In the genomic region with DNA sequence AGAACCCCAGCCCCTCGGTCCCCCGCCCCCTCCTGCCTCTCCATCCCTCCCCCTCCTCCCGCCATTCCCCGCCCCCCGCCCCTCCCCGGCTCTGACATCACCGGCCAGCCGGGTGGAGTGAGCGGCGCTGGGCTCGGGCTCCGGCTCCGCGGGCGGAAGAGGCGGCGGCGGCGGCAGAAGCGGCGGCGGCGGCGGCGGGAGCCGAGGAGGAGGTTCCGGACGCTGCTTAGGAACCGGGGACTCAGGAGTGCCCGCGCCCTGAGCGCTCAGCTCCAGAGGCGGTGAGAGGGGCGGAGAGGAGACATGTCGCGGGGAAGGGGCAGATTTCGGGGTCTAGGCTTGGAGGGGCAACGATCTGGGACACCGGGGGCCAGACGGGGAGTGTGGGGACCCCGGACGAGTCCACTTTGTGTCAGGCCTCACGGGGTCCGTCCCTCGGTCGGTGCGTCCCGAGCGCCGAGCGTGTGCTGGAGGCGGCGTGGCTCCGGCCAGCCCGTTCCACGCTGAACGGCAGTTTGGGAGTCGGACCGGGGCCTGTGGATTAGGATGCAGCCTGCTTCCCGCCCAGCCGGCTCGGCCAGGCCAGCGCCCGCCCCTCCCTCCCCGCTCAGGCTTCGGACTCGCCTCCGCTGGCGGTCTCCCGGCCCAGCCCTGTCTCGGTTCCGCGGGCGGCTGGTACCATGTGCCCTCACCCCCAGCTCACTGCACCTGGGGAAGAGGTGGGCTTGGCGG, we compare ENCODE assay signal across 2 cellular contexts.
TF ChIP-seq lines count a peak whose summit lies in the region.

A gene with protein sequence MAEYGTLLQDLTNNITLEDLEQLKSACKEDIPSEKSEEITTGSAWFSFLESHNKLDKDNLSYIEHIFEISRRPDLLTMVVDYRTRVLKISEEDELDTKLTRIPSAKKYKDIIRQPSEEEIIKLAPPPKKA (plus strand): TSS at position 143 of the 732 bp plus-strand sequence. CDS start 6,161 bp downstream, outside the sequence.

TF ChIP-seq in HEK293, 187 proteins besides CTCF, POLR2A, EP300 and RAD21 (continued from another document and continues in another):
- TF ChIP-seq, protein P1, sequence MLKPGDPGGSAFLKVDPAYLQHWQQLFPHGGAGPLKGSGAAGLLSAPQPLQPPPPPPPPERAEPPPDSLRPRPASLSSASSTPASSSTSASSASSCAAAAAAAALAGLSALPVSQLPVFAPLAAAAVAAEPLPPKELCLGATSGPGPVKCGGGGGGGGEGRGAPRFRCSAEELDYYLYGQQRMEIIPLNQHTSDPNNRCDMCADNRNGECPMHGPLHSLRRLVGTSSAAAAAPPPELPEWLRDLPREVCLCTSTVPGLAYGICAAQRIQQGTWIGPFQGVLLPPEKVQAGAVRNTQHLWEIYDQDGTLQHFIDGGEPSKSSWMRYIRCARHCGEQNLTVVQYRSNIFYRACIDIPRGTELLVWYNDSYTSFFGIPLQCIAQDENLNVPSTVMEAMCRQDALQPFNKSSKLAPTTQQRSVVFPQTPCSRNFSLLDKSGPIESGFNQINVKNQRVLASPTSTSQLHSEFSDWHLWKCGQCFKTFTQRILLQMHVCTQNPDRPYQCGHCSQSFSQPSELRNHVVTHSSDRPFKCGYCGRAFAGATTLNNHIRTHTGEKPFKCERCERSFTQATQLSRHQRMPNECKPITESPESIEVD (tag by site-specific recombination; IDR thresholded peaks at IDR 0.05), result no peak
- TF ChIP-seq ZFP41 (tag by site-specific recombination; IDR thresholded peaks at IDR 0.05; ENCODE audit: borderline replicate concordance), result 0 out of 2 replicates have a peak, but pooled peaks have one; percentile 31
- TF ChIP-seq IKZF3 (tag by site-specific recombination; IDR thresholded peaks at IDR 0.05), result no peak
- no peak for TF ChIP-seq ZNF354C (tag by site-specific recombination; IDR thresholded peaks at IDR 0.05; ENCODE audit: borderline replicate concordance, low read depth)
- TF ChIP-seq, protein P2, sequence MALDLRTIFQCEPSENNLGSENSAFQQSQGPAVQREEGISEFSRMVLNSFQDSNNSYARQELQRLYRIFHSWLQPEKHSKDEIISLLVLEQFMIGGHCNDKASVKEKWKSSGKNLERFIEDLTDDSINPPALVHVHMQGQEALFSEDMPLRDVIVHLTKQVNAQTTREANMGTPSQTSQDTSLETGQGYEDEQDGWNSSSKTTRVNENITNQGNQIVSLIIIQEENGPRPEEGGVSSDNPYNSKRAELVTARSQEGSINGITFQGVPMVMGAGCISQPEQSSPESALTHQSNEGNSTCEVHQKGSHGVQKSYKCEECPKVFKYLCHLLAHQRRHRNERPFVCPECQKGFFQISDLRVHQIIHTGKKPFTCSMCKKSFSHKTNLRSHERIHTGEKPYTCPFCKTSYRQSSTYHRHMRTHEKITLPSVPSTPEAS (tag by site-specific recombination; IDR thresholded peaks at IDR 0.05), result no peak
- TF ChIP-seq, protein P3, sequence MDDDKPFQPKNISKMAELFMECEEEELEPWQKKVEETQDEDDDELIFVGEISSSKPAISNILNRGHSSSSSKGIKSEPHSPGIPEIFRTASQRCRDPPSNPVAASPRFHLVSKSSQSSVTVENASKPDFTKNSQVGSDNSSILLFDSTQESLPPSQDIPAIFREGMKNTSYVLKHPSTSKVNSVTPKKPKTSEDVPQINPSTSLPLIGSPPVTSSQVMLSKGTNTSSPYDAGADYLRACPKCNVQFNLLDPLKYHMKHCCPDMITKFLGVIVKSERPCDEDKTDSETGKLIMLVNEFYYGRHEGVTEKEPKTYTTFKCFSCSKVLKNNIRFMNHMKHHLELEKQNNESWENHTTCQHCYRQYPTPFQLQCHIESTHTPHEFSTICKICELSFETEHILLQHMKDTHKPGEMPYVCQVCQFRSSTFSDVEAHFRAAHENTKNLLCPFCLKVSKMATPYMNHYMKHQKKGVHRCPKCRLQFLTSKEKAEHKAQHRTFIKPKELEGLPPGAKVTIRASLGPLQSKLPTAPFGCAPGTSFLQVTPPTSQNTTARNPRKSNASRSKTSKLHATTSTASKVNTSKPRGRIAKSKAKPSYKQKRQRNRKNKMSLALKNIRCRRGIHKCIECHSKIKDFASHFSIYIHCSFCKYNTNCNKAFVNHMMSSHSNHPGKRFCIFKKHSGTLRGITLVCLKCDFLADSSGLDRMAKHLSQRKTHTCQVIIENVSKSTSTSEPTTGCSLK (tag by site-specific recombination; IDR thresholded peaks at IDR 0.05), result no peak
- TF ChIP-seq ZNF510 (tag by site-specific recombination; IDR thresholded peaks at IDR 0.05; ENCODE audit: insufficient replicate concordance), result no peak
- no peak for TF ChIP-seq HOXC10 (CRISPR knock-in tag; IDR thresholded peaks at IDR 0.05)
- TF ChIP-seq ZNF121 (tag by site-specific recombination; IDR thresholded peaks at IDR 0.05), result 0 out of 2 replicates have a peak, but pooled peaks have one; percentile 21
- no peak for TF ChIP-seq HOXA7 (CRISPR knock-in tag; IDR thresholded peaks at IDR 0.05; ENCODE audit: borderline replicate concordance)
- no peak for TF ChIP-seq ZNF776 (tag by site-specific recombination; IDR thresholded peaks at IDR 0.05; ENCODE audit: borderline replicate concordance)
- TF ChIP-seq, protein P4, sequence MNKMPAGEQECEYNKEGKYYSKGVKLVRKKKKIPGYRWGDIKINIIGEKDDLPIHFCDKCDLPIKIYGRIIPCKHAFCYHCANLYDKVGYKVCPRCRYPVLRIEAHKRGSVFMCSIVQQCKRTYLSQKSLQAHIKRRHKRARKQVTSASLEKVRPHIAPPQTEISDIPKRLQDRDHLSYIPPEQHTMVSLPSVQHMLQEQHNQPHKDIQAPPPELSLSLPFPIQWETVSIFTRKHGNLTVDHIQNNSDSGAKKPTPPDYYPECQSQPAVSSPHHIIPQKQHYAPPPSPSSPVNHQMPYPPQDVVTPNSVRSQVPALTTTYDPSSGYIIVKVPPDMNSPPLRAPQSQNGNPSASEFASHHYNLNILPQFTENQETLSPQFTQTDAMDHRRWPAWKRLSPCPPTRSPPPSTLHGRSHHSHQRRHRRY (tag by site-specific recombination; IDR thresholded peaks at IDR 0.05), result 0 out of 2 replicates have a peak, but pooled peaks have one; percentile 49
- no peak for TF ChIP-seq ZNF132 (tag by site-specific recombination; IDR thresholded peaks at IDR 0.05; ENCODE audit: borderline replicate concordance)
- TF ChIP-seq HOXD13 (CRISPR knock-in tag; IDR thresholded peaks at IDR 0.05; ENCODE audit: borderline replicate concordance), result no peak
- TF ChIP-seq ZNF830 (tag by site-specific recombination; IDR thresholded peaks at IDR 0.05; ENCODE audit: low read depth), result no peak
- no peak for TF ChIP-seq SCRT1 (tag by site-specific recombination; IDR thresholded peaks at IDR 0.05; ENCODE audit: borderline replicate concordance)
- TF ChIP-seq ZNF843 (tag by site-specific recombination; IDR thresholded peaks at IDR 0.05), result peak; percentile 58
- TF ChIP-seq ZNF266 (tag by site-specific recombination; IDR thresholded peaks at IDR 0.05; ENCODE audit: low read depth), result no peak
- no peak for TF ChIP-seq ZBTB21 (tag by site-specific recombination; IDR thresholded peaks at IDR 0.05)
- TF ChIP-seq ZNF311 (tag by site-specific recombination; IDR thresholded peaks at IDR 0.05; ENCODE audit: borderline replicate concordance), result no peak
- TF ChIP-seq KLF10 (tag by site-specific recombination; IDR thresholded peaks at IDR 0.05), result no peak
- TF ChIP-seq ZEB2 (tag by site-specific recombination; IDR thresholded peaks at IDR 0.05), result no peak

TF ChIP-seq in HepG2, 621 proteins besides CTCF, POLR2A, EP300 and RAD21 (continued from another document and continues in another):
- TF ChIP-seq, protein P5, sequence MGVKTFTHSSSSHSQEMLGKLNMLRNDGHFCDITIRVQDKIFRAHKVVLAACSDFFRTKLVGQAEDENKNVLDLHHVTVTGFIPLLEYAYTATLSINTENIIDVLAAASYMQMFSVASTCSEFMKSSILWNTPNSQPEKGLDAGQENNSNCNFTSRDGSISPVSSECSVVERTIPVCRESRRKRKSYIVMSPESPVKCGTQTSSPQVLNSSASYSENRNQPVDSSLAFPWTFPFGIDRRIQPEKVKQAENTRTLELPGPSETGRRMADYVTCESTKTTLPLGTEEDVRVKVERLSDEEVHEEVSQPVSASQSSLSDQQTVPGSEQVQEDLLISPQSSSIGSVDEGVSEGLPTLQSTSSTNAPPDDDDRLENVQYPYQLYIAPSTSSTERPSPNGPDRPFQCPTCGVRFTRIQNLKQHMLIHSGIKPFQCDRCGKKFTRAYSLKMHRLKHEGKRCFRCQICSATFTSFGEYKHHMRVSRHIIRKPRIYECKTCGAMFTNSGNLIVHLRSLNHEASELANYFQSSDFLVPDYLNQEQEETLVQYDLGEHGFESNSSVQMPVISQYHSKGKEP (CRISPR knock-in tag; IDR thresholded peaks at IDR 0.05), result no peak
- peak; percentile 49; the same call in 1 of the 2 replicates for TF ChIP-seq HDAC1 (CRISPR knock-in tag; IDR thresholded peaks at IDR 0.05)
- TF ChIP-seq MAZ (IDR thresholded peaks at IDR 0.05; ENCODE audit: borderline replicate concordance, low read depth, low read length), result no peak
- peak; percentile 35; the same call in 1 of the 2 replicates for TF ChIP-seq MAZ (CRISPR knock-in tag; IDR thresholded peaks at IDR 0.05; ENCODE audit: low read depth)
- TF ChIP-seq ZNF329 (CRISPR knock-in tag; IDR thresholded peaks at IDR 0.05; ENCODE audit: low read depth), result 0 out of 2 replicates have a peak, but pooled peaks have one; percentile 27
- TF ChIP-seq RELA (CRISPR knock-in tag; IDR thresholded peaks at IDR 0.05), result no peak
- no peak for TF ChIP-seq PAWR (CRISPR knock-in tag; IDR thresholded peaks at IDR 0.05; ENCODE audit: borderline replicate concordance)
- no peak for TF ChIP-seq HOXA7 (CRISPR knock-in tag; IDR thresholded peaks at IDR 0.05)
- TF ChIP-seq ZNF644 (CRISPR knock-in tag; IDR thresholded peaks at IDR 0.05; ENCODE audit: low read depth), result no peak
- TF ChIP-seq MEIS2 (CRISPR knock-in tag; IDR thresholded peaks at IDR 0.05), result no peak
- no peak for TF ChIP-seq RORA (CRISPR knock-in tag; IDR thresholded peaks at IDR 0.05)
- no peak for TF ChIP-seq ZNF33B (CRISPR knock-in tag; IDR thresholded peaks at IDR 0.05)
- no peak for TF ChIP-seq ZNF235 (CRISPR knock-in tag; IDR thresholded peaks at IDR 0.05; ENCODE audit: borderline replicate concordance)
- peak; percentile 56; the same call in 1 of the 2 replicates for TF ChIP-seq ZNF891 (CRISPR knock-in tag; IDR thresholded peaks at IDR 0.05)
- TF ChIP-seq MYC (CRISPR knock-in tag; IDR thresholded peaks at IDR 0.05; ENCODE audit: borderline replicate concordance), result peak; percentile 57; the same call in 1 of the 2 replicates
- TF ChIP-seq, protein P6, sequence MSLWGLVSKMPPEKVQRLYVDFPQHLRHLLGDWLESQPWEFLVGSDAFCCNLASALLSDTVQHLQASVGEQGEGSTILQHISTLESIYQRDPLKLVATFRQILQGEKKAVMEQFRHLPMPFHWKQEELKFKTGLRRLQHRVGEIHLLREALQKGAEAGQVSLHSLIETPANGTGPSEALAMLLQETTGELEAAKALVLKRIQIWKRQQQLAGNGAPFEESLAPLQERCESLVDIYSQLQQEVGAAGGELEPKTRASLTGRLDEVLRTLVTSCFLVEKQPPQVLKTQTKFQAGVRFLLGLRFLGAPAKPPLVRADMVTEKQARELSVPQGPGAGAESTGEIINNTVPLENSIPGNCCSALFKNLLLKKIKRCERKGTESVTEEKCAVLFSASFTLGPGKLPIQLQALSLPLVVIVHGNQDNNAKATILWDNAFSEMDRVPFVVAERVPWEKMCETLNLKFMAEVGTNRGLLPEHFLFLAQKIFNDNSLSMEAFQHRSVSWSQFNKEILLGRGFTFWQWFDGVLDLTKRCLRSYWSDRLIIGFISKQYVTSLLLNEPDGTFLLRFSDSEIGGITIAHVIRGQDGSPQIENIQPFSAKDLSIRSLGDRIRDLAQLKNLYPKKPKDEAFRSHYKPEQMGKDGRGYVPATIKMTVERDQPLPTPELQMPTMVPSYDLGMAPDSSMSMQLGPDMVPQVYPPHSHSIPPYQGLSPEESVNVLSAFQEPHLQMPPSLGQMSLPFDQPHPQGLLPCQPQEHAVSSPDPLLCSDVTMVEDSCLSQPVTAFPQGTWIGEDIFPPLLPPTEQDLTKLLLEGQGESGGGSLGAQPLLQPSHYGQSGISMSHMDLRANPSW (CRISPR knock-in tag; IDR thresholded peaks at IDR 0.05; ENCODE audit: borderline replicate concordance), result no peak
- TF ChIP-seq ZNF598 (CRISPR knock-in tag; IDR thresholded peaks at IDR 0.05; ENCODE audit: borderline replicate concordance), result no peak
- TF ChIP-seq, protein P7, sequence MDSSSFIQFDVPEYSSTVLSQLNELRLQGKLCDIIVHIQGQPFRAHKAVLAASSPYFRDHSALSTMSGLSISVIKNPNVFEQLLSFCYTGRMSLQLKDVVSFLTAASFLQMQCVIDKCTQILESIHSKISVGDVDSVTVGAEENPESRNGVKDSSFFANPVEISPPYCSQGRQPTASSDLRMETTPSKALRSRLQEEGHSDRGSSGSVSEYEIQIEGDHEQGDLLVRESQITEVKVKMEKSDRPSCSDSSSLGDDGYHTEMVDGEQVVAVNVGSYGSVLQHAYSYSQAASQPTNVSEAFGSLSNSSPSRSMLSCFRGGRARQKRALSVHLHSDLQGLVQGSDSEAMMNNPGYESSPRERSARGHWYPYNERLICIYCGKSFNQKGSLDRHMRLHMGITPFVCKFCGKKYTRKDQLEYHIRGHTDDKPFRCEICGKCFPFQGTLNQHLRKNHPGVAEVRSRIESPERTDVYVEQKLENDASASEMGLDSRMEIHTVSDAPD (CRISPR knock-in tag; IDR thresholded peaks at IDR 0.05), result no peak
- TF ChIP-seq IKZF1 (IDR thresholded peaks at IDR 0.05), result no peak
- TF ChIP-seq NR2F1 (CRISPR knock-in tag; IDR thresholded peaks at IDR 0.05), result no peak
- TF ChIP-seq ZNF350 (CRISPR knock-in tag; IDR thresholded peaks at IDR 0.05; ENCODE audit: borderline replicate concordance, low read depth), result no peak
- TF ChIP-seq, protein P8, sequence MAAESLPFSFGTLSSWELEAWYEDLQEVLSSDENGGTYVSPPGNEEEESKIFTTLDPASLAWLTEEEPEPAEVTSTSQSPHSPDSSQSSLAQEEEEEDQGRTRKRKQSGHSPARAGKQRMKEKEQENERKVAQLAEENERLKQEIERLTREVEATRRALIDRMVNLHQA (CRISPR knock-in tag; IDR thresholded peaks at IDR 0.05), result no peak
- 0 out of 2 replicates have a peak, but pooled peaks have one; percentile 58 for TF ChIP-seq DNMT1 (CRISPR knock-in tag; IDR thresholded peaks at IDR 0.05)
- peak; percentile 37; the same call in 1 of the 2 replicates for TF ChIP-seq ZNF160 (CRISPR knock-in tag; IDR thresholded peaks at IDR 0.05)
- TF ChIP-seq, protein P9, sequence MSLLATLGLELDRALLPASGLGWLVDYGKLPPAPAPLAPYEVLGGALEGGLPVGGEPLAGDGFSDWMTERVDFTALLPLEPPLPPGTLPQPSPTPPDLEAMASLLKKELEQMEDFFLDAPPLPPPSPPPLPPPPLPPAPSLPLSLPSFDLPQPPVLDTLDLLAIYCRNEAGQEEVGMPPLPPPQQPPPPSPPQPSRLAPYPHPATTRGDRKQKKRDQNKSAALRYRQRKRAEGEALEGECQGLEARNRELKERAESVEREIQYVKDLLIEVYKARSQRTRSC (CRISPR knock-in tag; IDR thresholded peaks at IDR 0.05; ENCODE audit: low read depth), result no peak
- no peak; the same call in 1 of the 2 replicates for TF ChIP-seq SP2 (CRISPR knock-in tag; IDR thresholded peaks at IDR 0.05)
- TF ChIP-seq, protein P10, sequence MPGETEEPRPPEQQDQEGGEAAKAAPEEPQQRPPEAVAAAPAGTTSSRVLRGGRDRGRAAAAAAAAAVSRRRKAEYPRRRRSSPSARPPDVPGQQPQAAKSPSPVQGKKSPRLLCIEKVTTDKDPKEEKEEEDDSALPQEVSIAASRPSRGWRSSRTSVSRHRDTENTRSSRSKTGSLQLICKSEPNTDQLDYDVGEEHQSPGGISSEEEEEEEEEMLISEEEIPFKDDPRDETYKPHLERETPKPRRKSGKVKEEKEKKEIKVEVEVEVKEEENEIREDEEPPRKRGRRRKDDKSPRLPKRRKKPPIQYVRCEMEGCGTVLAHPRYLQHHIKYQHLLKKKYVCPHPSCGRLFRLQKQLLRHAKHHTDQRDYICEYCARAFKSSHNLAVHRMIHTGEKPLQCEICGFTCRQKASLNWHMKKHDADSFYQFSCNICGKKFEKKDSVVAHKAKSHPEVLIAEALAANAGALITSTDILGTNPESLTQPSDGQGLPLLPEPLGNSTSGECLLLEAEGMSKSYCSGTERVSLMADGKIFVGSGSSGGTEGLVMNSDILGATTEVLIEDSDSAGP (CRISPR knock-in tag; IDR thresholded peaks at IDR 0.05; ENCODE audit: borderline replicate concordance), result peak; percentile 64; the same call in 1 of the 2 replicates
- 0 out of 2 replicates have a peak, but pooled peaks have one; percentile 47 for TF ChIP-seq BRD4 (CRISPR knock-in tag; IDR thresholded peaks at IDR 0.05)
